9 cellular contexts compared by ENCODE assay signal in genomic region chr5:168086104-168086610, GRCh38.
DNase-seq lines count a peak whose midpoint lies in the region; ATAC-seq and TF ChIP-seq lines count a peak whose summit lies in the region.
"Had no signal": no experiment of that assay in that cellular context is flagged by ENCODE, and none has a peak within 500 bp of the region (broad histone marks: within the 10 kb centered on the region; RNA-seq: fewer than 3 reads in every experiment).

No MANE protein-coding gene starts in this region.

- H3K27ac Mint-ChIP-seq in Caco-2 (ENCODE audit: unreplicated experiment) = no peak overlapping the region
- H3K27ac Mint-ChIP-seq in activated T-helper 1 cell treated with anti-CD3 and anti-CD28 coated beads, Interleukin-12 subunit alpha, Interleukin-12 subunit beta, Interleukin-2, Interleukin-4 antibody, amounts not matched to agents 30 ng/mL and 10 ng/mL and 1 ng/mL, durations not matched to agents 14 hours and 24 hours and 36 hours = no peak overlapping the region
- H3K27ac Mint-ChIP-seq: activated CD8-positive, alpha-beta memory T cell treated with anti-CD3 and anti-CD28 coated beads, Interleukin-2, amount 10 ng/mL, durations not matched to agents 7 days and 5 days had no signal

- no peaks in the 10 kb centered on the region for H3K9me3 Mint-ChIP-seq in Caco-2 (ENCODE audit: unreplicated experiment)
- H3K9me3 Mint-ChIP-seq in activated T-helper 1 cell treated with anti-CD3 and anti-CD28 coated beads, Interleukin-12 subunit alpha, Interleukin-12 subunit beta, Interleukin-2, Interleukin-4 antibody, amounts not matched to agents 30 ng/mL and 10 ng/mL and 1 ng/mL, durations not matched to agents 14 hours and 24 hours and 36 hours = no peaks in the 10 kb centered on the region

- peaks cover 3% of the 10 kb centered on the region; the same call in 1 of the 2 replicates for H3K9me3 ChIP-seq in Caco-2
- H3K9me3 ChIP-seq in adipocyte (ENCODE audit: control insufficient read depth, low read length) = no peaks in the 10 kb centered on the region
- H3K9me3 ChIP-seq in mucosa of descending colon = no peaks in the 10 kb centered on the region
- H3K9me3 ChIP-seq in HAP-1 = no peaks in the 10 kb centered on the region

- H3K4me1 ChIP-seq in Caco-2 = no peaks in the 10 kb centered on the region; the same call in 1 of the 2 replicates
- H3K4me1 ChIP-seq in adipocyte (ENCODE audit: control insufficient read depth, insufficient read depth, low read length) = peaks cover 4% of the 10 kb centered on the region
- no peaks in the 10 kb centered on the region for H3K4me1 ChIP-seq in mucosa of descending colon (ENCODE audit: low read depth)
- H3K4me1 ChIP-seq in HAP-1 = no peaks in the 10 kb centered on the region

- H3K27me3 Mint-ChIP-seq in Caco-2 (ENCODE audit: insufficient read depth, unreplicated experiment) = peaks cover 19% of the 10 kb centered on the region
- H3K27me3 Mint-ChIP-seq in activated T-helper 1 cell treated with anti-CD3 and anti-CD28 coated beads, Interleukin-12 subunit alpha, Interleukin-12 subunit beta, Interleukin-2, Interleukin-4 antibody, amounts not matched to agents 30 ng/mL and 10 ng/mL and 1 ng/mL, durations not matched to agents 14 hours and 24 hours and 36 hours (ENCODE audit: insufficient read depth) = no peaks in the 10 kb centered on the region
- H3K27me3 Mint-ChIP-seq: activated CD8-positive, alpha-beta memory T cell treated with anti-CD3 and anti-CD28 coated beads, Interleukin-2, amount 10 ng/mL, durations not matched to agents 7 days and 5 days had no signal

- no TSS peak for BruUV-seq in Caco-2 (replicated peaks; lab: Mats Ljungman, UMichigan)

- TF ChIP-seq CTCF in Caco-2 (IDR thresholded peaks at IDR 0.05; ENCODE audit: insufficient read depth in 1 of 2, low read depth in 1 of 2, low read length in 1 of 2, severe bottlenecking in 1 of 2, unreplicated experiment in 1 of 2) = peak; percentile 34 to 54
- TF ChIP-seq CTCF in mucosa of descending colon (IDR thresholded peaks at IDR 0.05) = no peak

- H3K27me3 ChIP-seq in Caco-2 (replicated peaks; ENCODE audit: control insufficient read depth, insufficient read depth, low read length) (no peaks in the 10 kb centered on the region), adipocyte (replicated peaks; ENCODE audit: control insufficient read depth, insufficient read depth, low read length) (peaks cover 11% of the 10 kb centered on the region), HAP-1 (ENCODE audit: low read depth) (peaks cover 8% of the 10 kb centered on the region)

- H3K4me3 ChIP-seq in Caco-2 (ENCODE audit: low read depth, low read length) (no peak overlapping the region), adipocyte (ENCODE audit: low read length) (no peak overlapping the region), mucosa of descending colon (no peak overlapping the region), HAP-1 (no peak overlapping the region)

- intact Hi-C loops in Caco-2 (cut with micrococcal nuclease; ENCODE audit: unreplicated experiment) = loop anchor here (1.0 kb wide), 1 partner anchor 133 kb away; no protein-coding TSS in a partner anchor
- intact Hi-C loops in mucosa of descending colon (cut with DNase I, micrococcal nuclease) = no loop called here
- intact Hi-C loops in activated T-helper 1 cell treated with anti-CD3 and anti-CD28 coated beads, Interleukin-12 subunit alpha, Interleukin-12 subunit beta, Interleukin-2, Interleukin-4 antibody, amounts not matched to agents 30 ng/mL and 10 ng/mL and 1 ng/mL, durations not matched to agents 14 hours and 24 hours and 36 hours (cut with micrococcal nuclease) = no loop called here

- DNase-seq in Caco-2 (peak; percentile 42 to 45), HT-29 (ENCODE audit: low spot score) (peak; percentile 43), adipocyte (ENCODE audit: low read depth) (peak; percentile 78), mucosa of descending colon (peak in 2 of 3 donors; percentile 41 to 46), HAP-1 (ENCODE audit: low spot score in 2 of 2) (no peak)
- no peak for DNase-seq in activated T-helper 1 cell treated with anti-CD3 and anti-CD28 coated beads, Interleukin-12 subunit alpha, Interleukin-12 subunit beta, Interleukin-2, Interleukin-4 antibody, amounts not matched to agents 30 ng/mL and 10 ng/mL and 1 ng/mL, durations not matched to agents 14 hours and 24 hours and 36 hours (ENCODE audit: low spot score)
- DNase-seq: activated CD8-positive, alpha-beta memory T cell treated with anti-CD3 and anti-CD28 coated beads, Interleukin-2, amount 10 ng/mL, durations not matched to agents 7 days and 5 days had no signal

- H3K36me3 ChIP-seq in Caco-2 (ENCODE audit: control insufficient read depth, insufficient read depth, low read length) (no peaks in the 10 kb centered on the region), adipocyte (ENCODE audit: control insufficient read depth, insufficient read depth, low read length, severe bottlenecking) (no peaks in the 10 kb centered on the region), mucosa of descending colon (ENCODE audit: low read depth) (no peaks in the 10 kb centered on the region), HAP-1 (replicated peaks) (no peaks in the 10 kb centered on the region)

- POLR2A ChIA-PET in Caco-2 (lab: Charles Lee) = no interaction called here

- peaks cover 11% of the 10 kb centered on the region for H3K4me1 Mint-ChIP-seq in Caco-2 (ENCODE audit: low read depth, unreplicated experiment)
- H3K4me1 Mint-ChIP-seq in activated T-helper 1 cell treated with anti-CD3 and anti-CD28 coated beads, Interleukin-12 subunit alpha, Interleukin-12 subunit beta, Interleukin-2, Interleukin-4 antibody, amounts not matched to agents 30 ng/mL and 10 ng/mL and 1 ng/mL, durations not matched to agents 14 hours and 24 hours and 36 hours (ENCODE audit: low read depth) = no peaks in the 10 kb centered on the region
- H3K4me1 Mint-ChIP-seq: activated CD8-positive, alpha-beta memory T cell treated with anti-CD3 and anti-CD28 coated beads, Interleukin-2, amount 10 ng/mL, durations not matched to agents 7 days and 5 days had no signal

- no peak overlapping the region for H3K9ac ChIP-seq in adipocyte (ENCODE audit: low read length)

- CTCF ChIA-PET in Caco-2 (lab: Charles Lee) = no interaction called here

- H3K4me3 Mint-ChIP-seq in Caco-2 (ENCODE audit: unreplicated experiment) = no peak overlapping the region
- H3K4me3 Mint-ChIP-seq in activated T-helper 1 cell treated with anti-CD3 and anti-CD28 coated beads, Interleukin-12 subunit alpha, Interleukin-12 subunit beta, Interleukin-2, Interleukin-4 antibody, amounts not matched to agents 30 ng/mL and 10 ng/mL and 1 ng/mL, durations not matched to agents 14 hours and 24 hours and 36 hours = no peak overlapping the region
- H3K4me3 Mint-ChIP-seq: activated CD8-positive, alpha-beta memory T cell treated with anti-CD3 and anti-CD28 coated beads, Interleukin-2, amount 10 ng/mL, durations not matched to agents 7 days and 5 days had no signal

- in situ Hi-C loops in HAP-1 (cut with MboI; ENCODE audit: low sequenced_read_pairs) = no loop called here

- no peaks in the 10 kb centered on the region for H3K36me3 Mint-ChIP-seq in Caco-2 (ENCODE audit: insufficient read depth, unreplicated experiment)
- H3K36me3 Mint-ChIP-seq in activated T-helper 1 cell treated with anti-CD3 and anti-CD28 coated beads, Interleukin-12 subunit alpha, Interleukin-12 subunit beta, Interleukin-2, Interleukin-4 antibody, amounts not matched to agents 30 ng/mL and 10 ng/mL and 1 ng/mL, durations not matched to agents 14 hours and 24 hours and 36 hours (ENCODE audit: low read depth) = no peaks in the 10 kb centered on the region
- H3K36me3 Mint-ChIP-seq: activated CD8-positive, alpha-beta memory T cell treated with anti-CD3 and anti-CD28 coated beads, Interleukin-2, amount 10 ng/mL, durations not matched to agents 7 days and 5 days had no signal

- peak; percentile 96 for ATAC-seq in mucosa of descending colon
- ATAC-seq in GM18498 (IDR thresholded peaks at IDR 0.05; ENCODE audit: unreplicated experiment) = no peak
- ATAC-seq in GM18519 (IDR thresholded peaks at IDR 0.05; ENCODE audit: low FRiP score, unreplicated experiment) = no peak
- ATAC-seq: activated CD8-positive, alpha-beta memory T cell treated with anti-CD3 and anti-CD28 coated beads, Interleukin-2, amount 10 ng/mL, durations not matched to agents 7 days and 5 days had no signal

Comparison
In these comparisons a context has a peak if more than half of its experiments do, and no peak if none do; other contexts are left out.
1. DNase-seq: peak in Caco-2 (2 of 2), HT-29 (single experiment), adipocyte (single experiment) and mucosa of descending colon (2 of 3); none in activated T-helper 1 cell treated with anti-CD3 and anti-CD28 coated beads, Interleukin-12 subunit alpha, Interleukin-12 subunit beta, Interleukin-2, Interleukin-4 antibody, amounts not matched to agents 30 ng/mL and 10 ng/mL and 1 ng/mL, durations not matched to agents 14 hours and 24 hours and 36 hours (single experiment) and HAP-1 (0 of 2).